In genomic region chr11:64759722-64760719, GRCh38 we compare ENCODE assay signal across 8 cellular contexts. TPM values are rescaled to one million over a fixed set of nuclear protein-coding genes. Genes with fewer than 3 reads are reported as not detected.
DNase-seq lines count a peak whose midpoint lies in the region; ATAC-seq, FAIRE-seq and TF ChIP-seq lines count a peak whose summit lies in the region.

PYGM (minus strand) TSS chr11:64759974; CDS start chr11:64759898, 76 bp downstream.

- no peak for TF ChIP-seq CTCF in MCF 10A (IDR thresholded peaks at IDR 0.05; ENCODE audit: unreplicated experiment)
- TF ChIP-seq CTCF in mammary epithelial cell (conservative IDR thresholded peaks at IDR 0.05 in 1 of 2, IDR thresholded peaks at IDR 0.05 in 1 of 2; ENCODE audit: extremely low read depth in 1 of 2, insufficient read depth in 1 of 2, low read depth in 1 of 2, low read length in 2 of 2) = no peak
- TF ChIP-seq CTCF in colonic mucosa (IDR thresholded peaks at IDR 0.05) = no peak
- TF ChIP-seq CTCF in foreskin keratinocyte (conservative IDR thresholded peaks at IDR 0.05) = no peak

- no peak within 1 kb of the TSS for H3K9ac ChIP-seq in mammary epithelial cell (ENCODE audit: insufficient read depth, low read length)
- peak within 1 kb of the TSS in 1 of 2 donors; percentile 14 for H3K9ac ChIP-seq in colonic mucosa (ENCODE audit: low read depth in 2 of 2, low read length in 2 of 2)

- no peaks in the 10 kb centered on the region for H3K27me3 ChIP-seq in mammary epithelial cell (ENCODE audit: insufficient read depth, low read length)
- no peaks in the 10 kb centered on the region for H3K27me3 ChIP-seq in colonic mucosa
- H3K27me3 ChIP-seq in foreskin keratinocyte = no peaks in the 10 kb centered on the region

- no peak within 1 kb of the TSS for H2AFZ ChIP-seq in mammary epithelial cell (ENCODE audit: low read depth, low read length)

- BruUV-seq in MCF 10A (replicated peaks; lab: Mats Ljungman, UMichigan) (no TSS peak), mammary epithelial cell (replicated peaks; lab: Mats Ljungman, UMichigan) (no TSS peak)

- POLR2A ChIA-PET in MCF 10A (lab: Yijun Ruan, JAX) = interaction anchor here (0.9 to 6.8 kb wide), 2 partner anchors 15 to 82 kb away, joined by 4 to 86 read pairs; partner anchors contain the start of gene SF1

- no peak within 1 kb of the TSS for H3K4me3 ChIP-seq in mammary epithelial cell (replicated peaks in 1 of 3; ENCODE audit: insufficient read depth in 1 of 3, low read depth in 2 of 3, low read length in 3 of 3)
- no peak within 1 kb of the TSS for H3K4me3 ChIP-seq in colonic mucosa
- H3K4me3 ChIP-seq in mesodermal cell (ENCODE audit: extremely low read depth, insufficient read depth, low read length, poor library complexity, severe bottlenecking) = no peak within 1 kb of the TSS

- peak within 1 kb of the TSS; percentile 64 for H3K27ac Mint-ChIP-seq in MCF 10A (ENCODE audit: low read depth, unreplicated experiment)

- H3K9me3 ChIP-seq in mammary epithelial cell (replicated peaks; ENCODE audit: insufficient read depth, low read length) (no peaks in the 10 kb centered on the region), colonic mucosa (no peaks in the 10 kb centered on the region), mesodermal cell (ENCODE audit: control insufficient read depth, low read length) (no peaks in the 10 kb centered on the region)

- H3K4me1 Mint-ChIP-seq in MCF 10A (ENCODE audit: insufficient read depth, unreplicated experiment) = no peaks in the 10 kb centered on the region

- dilution Hi-C loops in mammary epithelial cell (cut with HindIII; ENCODE audit: low sequenced_read_pairs) = no loop called here

- FAIRE-seq in urothelium cell line (lab: Jason Lieb, UNC) = no peak

- H3K27ac ChIP-seq in mammary epithelial cell (ENCODE audit: insufficient read depth, low read depth, low read length) (no peak within 1 kb of the TSS), colonic mucosa (no peak within 1 kb of the TSS), mesodermal cell (ENCODE audit: low read depth, low read length, severe bottlenecking) (peak within 1 kb of the TSS; percentile 57), foreskin keratinocyte (no peak within 1 kb of the TSS)

- in situ Hi-C loops in mammary epithelial cell (cut with MboI; ENCODE audit: low sequenced_read_pairs in 2 of 2) = no loop called here

- H3K27me3 Mint-ChIP-seq in MCF 10A (ENCODE audit: insufficient read depth, unreplicated experiment) = no peaks in the 10 kb centered on the region

- peaks cover 20% of the 10 kb centered on the region for H3K4me1 ChIP-seq in mammary epithelial cell (ENCODE audit: insufficient read depth, low read length)
- peaks cover 7% of the 10 kb centered on the region for H3K4me1 ChIP-seq in colonic mucosa
- peaks cover 42% of the 10 kb centered on the region for H3K4me1 ChIP-seq in mesodermal cell (ENCODE audit: control insufficient read depth, insufficient read depth, low read length, poor library complexity, severe bottlenecking)
- H3K4me1 ChIP-seq in foreskin keratinocyte = peaks cover 20% of the 10 kb centered on the region

- H3K4me3 Mint-ChIP-seq in MCF 10A (ENCODE audit: unreplicated experiment) = no peak within 1 kb of the TSS

- WGBS in mammary epithelial cell (ENCODE audit: low coverage, missing lambda C conversion rate) = 67% methylated on average over 14 of the region's 24 CpGs
- 38 to 47% methylated on average over 12 to 17 of the region's 24 CpGs for WGBS in mesodermal cell (ENCODE audit: insufficient coverage in 2 of 2), 2 experiments

- H3K4me2 ChIP-seq in mammary epithelial cell (ENCODE audit: insufficient read depth, low read depth, low read length) = no peak within 1 kb of the TSS

- H3K36me3 ChIP-seq in mammary epithelial cell (ENCODE audit: insufficient read depth, low read length) (peaks cover 13% of the 10 kb centered on the region), colonic mucosa (peaks cover 5% of the 10 kb centered on the region), mesodermal cell (ENCODE audit: control insufficient read depth, insufficient read depth, low read length) (peaks cover 32% of the 10 kb centered on the region)

- ATAC-seq in foreskin keratinocyte (no peak), HG03342 (IDR thresholded peaks at IDR 0.05; ENCODE audit: unreplicated experiment) (no peak)

- H4K20me1 ChIP-seq in mammary epithelial cell (ENCODE audit: insufficient read depth, low read length) = peaks cover 3% of the 10 kb centered on the region

- DNase-seq in MCF 10A (ENCODE audit: unreplicated experiment) = no peak
- no peak for DNase-seq in mammary epithelial cell
- DNase-seq in colonic mucosa = peak; percentile 45
- DNase-seq in urothelium cell line (ENCODE audit: low spot score) = peak; percentile 7
- DNase-seq in foreskin keratinocyte = no peak
- no peak for DNase-seq in NOMO-1 treated with dmso at 0.1 percent for 144 hours (lab: John Stamatoyannopoulos, UW; ENCODE audit: unreplicated experiment)

- CTCF ChIA-PET in MCF 10A (lab: Yijun Ruan, JAX) (interaction anchor here (0.5 to 1.8 kb wide), 5 partner anchors 11 to 310 kb away, joined by 3 to 5 read pairs (median 3); no protein-coding TSS in a partner anchor), mammary epithelial cell (lab: Charles Lee; ENCODE audit: low non-redundant PET) (interaction anchor here (0.7 kb wide), 1 partner anchor 84 kb away, joined by 3 read pairs; no protein-coding TSS in a partner anchor)

- no peaks in the 10 kb centered on the region for H3K9me3 Mint-ChIP-seq in MCF 10A (ENCODE audit: unreplicated experiment)

- peaks cover 30% of the 10 kb centered on the region for H3K36me3 Mint-ChIP-seq in MCF 10A (ENCODE audit: insufficient read depth, unreplicated experiment)

- peaks cover 18% of the 10 kb centered on the region for H3K79me2 ChIP-seq in mammary epithelial cell (ENCODE audit: insufficient read depth, low read length)

- intact Hi-C loops in MCF 10A (cut with micrococcal nuclease) (no loop called here), mammary epithelial cell (cut with micrococcal nuclease) (no loop called here), colonic mucosa (cut with DNase I) (no loop called here)

RNA-seq across cellular contexts. Expression of gene PYGM, which starts in this region (rescaled TPM):
- total RNA-seq in MCF 10A (2022) = 0.09 and 0.10 TPM in 2 replicates
- 1 to 10 TPM in 1 of 2 donors, under 1 TPM in 1; 0.50 to 1.1 TPM for total RNA-seq in mammary epithelial cell
- polyA plus RNA-seq in mammary epithelial cell = 0.06 TPM
- not detected for polyA minus RNA-seq in mammary epithelial cell
- total RNA-seq in colonic mucosa = 1 to 10 TPM; 1.6 to 2.7 TPM
- polyA plus RNA-seq in mesodermal cell (2013, experiment 1 of 2) = 1.4 TPM
- 1.3 TPM for polyA plus RNA-seq in mesodermal cell (2013, experiment 2 of 2)
- total RNA-seq in foreskin keratinocyte = 0.07 TPM in 2 replicates
- polyA plus RNA-seq in foreskin keratinocyte = 0.07 and 0.19 TPM in 2 replicates

Comparison
In these comparisons a context has a peak if more than half of its experiments do, and no peak if none do; other contexts are left out.
1. DNase-seq: peak in colonic mucosa (single experiment) and urothelium cell line (single experiment); none in MCF 10A (single experiment), mammary epithelial cell (single experiment), foreskin keratinocyte (0 of 2) and NOMO-1 treated with dmso at 0.1 percent for 144 hours (single experiment).